In genomic region chr12:57488397-57489156, GRCh38 we compare ENCODE assay signal across 8 cellular contexts. TPM values are rescaled to one million over a fixed set of nuclear protein-coding genes. Genes with fewer than 3 reads are reported as not detected.
A peak's percentile ranks its signal among the peaks of the same experiment; 100 is the strongest.
DNase-seq lines count a peak whose midpoint lies in the region; ATAC-seq and TF ChIP-seq lines count a peak whose summit lies in the region.

No MANE protein-coding gene starts in this region.

- no peak for ATAC-seq in GM18907 (IDR thresholded peaks at IDR 0.05; ENCODE audit: unreplicated experiment)

- H3K27ac Mint-ChIP-seq in activated CD4-positive, alpha-beta T cell treated with anti-CD3 and anti-CD28 coated beads, Interleukin-2, amount 10 ng/mL, durations not matched to agents 7 days and 5 days, result peak overlapping the region; percentile 91
- H3K27ac Mint-ChIP-seq in activated CD4-positive, alpha-beta memory T cell treated with anti-CD3 and anti-CD28 coated beads for 36 hours, result peak overlapping the region; percentile 94

- CTCF ChIA-PET in activated CD4-positive, alpha-beta T cell treated with anti-CD3 and anti-CD28 coated beads, Interleukin-2, amount 10 ng/mL, durations not matched to agents 7 days and 5 days (lab: Charles Lee), result interaction anchor here (0.6 to 1.0 kb wide), 2 partner anchors 28 to 1332 kb away, joined by 3 to 4 read pairs; no protein-coding TSS in a partner anchor
- CTCF ChIA-PET in activated CD4-positive, alpha-beta memory T cell treated with anti-CD3 and anti-CD28 coated beads for 36 hours (lab: Charles Lee), result interaction anchor here (3.2 kb wide), 1 partner anchor 30 kb away, joined by 12 read pairs; the partner anchor contains the start of gene GLI1

- POLR2A ChIA-PET in activated CD4-positive, alpha-beta T cell treated with anti-CD3 and anti-CD28 coated beads, Interleukin-2, amount 10 ng/mL, durations not matched to agents 7 days and 5 days (lab: Charles Lee), result no interaction called here
- POLR2A ChIA-PET in activated CD4-positive, alpha-beta memory T cell treated with anti-CD3 and anti-CD28 coated beads for 36 hours (lab: Charles Lee), result interaction anchor here (2.7 to 3.7 kb wide), 2 partner anchors 9 to 28 kb away, joined by 10 to 14 read pairs; partner anchors contain the start of gene ARHGAP9

- H3K27me3 Mint-ChIP-seq in activated CD4-positive, alpha-beta T cell treated with anti-CD3 and anti-CD28 coated beads, Interleukin-2, amount 10 ng/mL, durations not matched to agents 7 days and 5 days, result no peaks in the 10 kb centered on the region
- H3K27me3 Mint-ChIP-seq in activated CD4-positive, alpha-beta memory T cell treated with anti-CD3 and anti-CD28 coated beads for 36 hours, result no peaks in the 10 kb centered on the region

- no peaks in the 10 kb centered on the region for H3K9me3 Mint-ChIP-seq in activated CD4-positive, alpha-beta T cell treated with anti-CD3 and anti-CD28 coated beads, Interleukin-2, amount 10 ng/mL, durations not matched to agents 7 days and 5 days
- H3K9me3 Mint-ChIP-seq in activated CD4-positive, alpha-beta memory T cell treated with anti-CD3 and anti-CD28 coated beads for 36 hours, result no peaks in the 10 kb centered on the region

- no peak for TF ChIP-seq CTCF in stomach (IDR thresholded peaks at IDR 0.05)

- 27 to 30% (median 29%) methylated on average over 11 of the region's 11 CpGs for WGBS in stomach, 5 donors

- H3K4me3 ChIP-seq in iPS-11a (ENCODE audit: low read depth, low read length) (peak overlapping the region; percentile 100), stomach (peak overlapping the region; percentile 91 to 99 (median 95))

- no peak for TF ChIP-seq EP300 in stomach (IDR thresholded peaks at IDR 0.05)

- H3K27ac ChIP-seq in stomach, result peak overlapping the region; percentile 68 to 93 (median 88)

- peaks cover 12 to 29% (median 23%) of the 10 kb centered on the region in 4 donors for H3K4me1 ChIP-seq in stomach

- H3K36me3 Mint-ChIP-seq in activated CD4-positive, alpha-beta T cell treated with anti-CD3 and anti-CD28 coated beads, Interleukin-2, amount 10 ng/mL, durations not matched to agents 7 days and 5 days (ENCODE audit: low read depth), result peaks cover 39% of the 10 kb centered on the region
- H3K36me3 Mint-ChIP-seq in activated CD4-positive, alpha-beta memory T cell treated with anti-CD3 and anti-CD28 coated beads for 36 hours, result peaks cover 43% of the 10 kb centered on the region

- intact Hi-C loops in activated CD4-positive, alpha-beta memory T cell treated with anti-CD3 and anti-CD28 coated beads for 36 hours (cut with micrococcal nuclease), result no loop called here
- intact Hi-C loops in stomach (cut with DNase I; ENCODE audit: low total_unique reads), result no loop called here

- peaks cover 0 to 7% (median 0%) of the 10 kb centered on the region in 3 donors for H3K27me3 ChIP-seq in stomach

- DNase-seq in activated CD4-positive, alpha-beta T cell treated with anti-CD3 and anti-CD28 coated beads, Interleukin-2, amount 10 ng/mL, durations not matched to agents 7 days and 5 days, result no peak
- no peak for DNase-seq in activated CD4-positive, alpha-beta T cell treated with anti-CD3 and anti-CD28 coated beads, Interleukin-2, amount 50 U/mL, for 4 hours
- DNase-seq in activated CD4-positive, alpha-beta memory T cell treated with anti-CD3 and anti-CD28 coated beads for 36 hours, result no peak
- DNase-seq in stomach, result no peak
- DNase-seq in amniotic stem cell (lab: John Stamatoyannopoulos, UW), result no peak
- no peak for DNase-seq in NCI-H2029 treated with DMSO at 0.1 percent for 48 hours (lab: John Stamatoyannopoulos, UW)

- peaks cover 31% of the 10 kb centered on the region for H3K4me1 Mint-ChIP-seq in activated CD4-positive, alpha-beta T cell treated with anti-CD3 and anti-CD28 coated beads, Interleukin-2, amount 10 ng/mL, durations not matched to agents 7 days and 5 days
- peaks cover 36% of the 10 kb centered on the region for H3K4me1 Mint-ChIP-seq in activated CD4-positive, alpha-beta memory T cell treated with anti-CD3 and anti-CD28 coated beads for 36 hours (ENCODE audit: low read depth)

- H3K4me3 Mint-ChIP-seq in activated CD4-positive, alpha-beta T cell treated with anti-CD3 and anti-CD28 coated beads, Interleukin-2, amount 10 ng/mL, durations not matched to agents 7 days and 5 days, result peak overlapping the region; percentile 91
- peak overlapping the region; percentile 97 for H3K4me3 Mint-ChIP-seq in activated CD4-positive, alpha-beta memory T cell treated with anti-CD3 and anti-CD28 coated beads for 36 hours

- no peak for TF ChIP-seq POLR2A in stomach (IDR thresholded peaks at IDR 0.05)

- peaks cover 26 to 41% (median 40%) of the 10 kb centered on the region in 4 donors for H3K36me3 ChIP-seq in stomach

- H3K9me3 ChIP-seq in stomach, result no peaks in the 10 kb centered on the region

RNA-seq across cellular contexts. Expression of gene MARS1, which starts 0.7 kb away (rescaled TPM):
- 100 to 1,000 TPM; 214 to 247 TPM for total RNA-seq in activated CD4-positive, alpha-beta T cell treated with anti-CD3 and anti-CD28 coated beads, Interleukin-2, amount 10 ng/mL, durations not matched to agents 7 days and 5 days
- total RNA-seq in activated CD4-positive, alpha-beta memory T cell treated with anti-CD3 and anti-CD28 coated beads for 36 hours, result 100 to 1,000 TPM; 354 to 364 TPM
- 1,000 to 10,000 TPM in 1 of 5 donors, 100 to 1,000 TPM in 1, 10 to 100 TPM in 3; 37.3 to 1,821 (median 71.6) TPM for total RNA-seq in stomach
- 10 to 100 TPM; 35.1 to 91.2 (median 51.8) TPM for polyA plus RNA-seq in stomach

RNA-seq across cellular contexts. Expression of gene ARHGAP9, which starts 8.9 kb away (rescaled TPM):
- total RNA-seq in activated CD4-positive, alpha-beta T cell treated with anti-CD3 and anti-CD28 coated beads, Interleukin-2, amount 10 ng/mL, durations not matched to agents 7 days and 5 days, result 100 to 1,000 TPM; 218 to 259 TPM
- total RNA-seq in activated CD4-positive, alpha-beta memory T cell treated with anti-CD3 and anti-CD28 coated beads for 36 hours, result 10 to 100 TPM; 78.9 to 88.4 TPM
- total RNA-seq in stomach, result 10 to 100 TPM in 1 of 5 donors, 1 to 10 TPM in 3, not detected in 1; 2.3 to 28.1 (median 5.8) TPM
- polyA plus RNA-seq in stomach, result 10 to 100 TPM in 1 of 3 donors, 1 to 10 TPM in 2; 5.8 to 11.1 (median 7.5) TPM

RNA-seq across cellular contexts. Expression of gene GLI1, which starts 29.0 kb away (rescaled TPM):
- under 1 TPM; 0.52 to 0.94 TPM for total RNA-seq in activated CD4-positive, alpha-beta T cell treated with anti-CD3 and anti-CD28 coated beads, Interleukin-2, amount 10 ng/mL, durations not matched to agents 7 days and 5 days
- under 1 TPM in 1 of 2 experiments, not detected in 1; 0.07 TPM for total RNA-seq in activated CD4-positive, alpha-beta memory T cell treated with anti-CD3 and anti-CD28 coated beads for 36 hours
- 1 to 10 TPM in 1 of 5 donors, under 1 TPM in 4; 0.14 to 4.0 (median 0.58) TPM for total RNA-seq in stomach
- 1 to 10 TPM in 2 of 3 donors, under 1 TPM in 1; 0.53 to 2.7 (median 1.7) TPM for polyA plus RNA-seq in stomach

RNA-seq across cellular contexts. Expression of gene DDIT3, which starts 31.7 kb away (rescaled TPM):
- total RNA-seq in activated CD4-positive, alpha-beta T cell treated with anti-CD3 and anti-CD28 coated beads, Interleukin-2, amount 10 ng/mL, durations not matched to agents 7 days and 5 days, result 10 to 100 TPM; 10.5 to 11.4 TPM
- 10 to 100 TPM; 24.1 to 25.2 TPM for total RNA-seq in activated CD4-positive, alpha-beta memory T cell treated with anti-CD3 and anti-CD28 coated beads for 36 hours
- 100 to 1,000 TPM in 1 of 5 donors, 10 to 100 TPM in 3, 1 to 10 TPM in 1; 7.5 to 159 (median 36.2) TPM for total RNA-seq in stomach
- 10 to 100 TPM; 49.7 to 83.4 (median 68.7) TPM for polyA plus RNA-seq in stomach

RNA-seq across cellular contexts. Expression of gene INHBE, which starts 33.5 kb away (rescaled TPM):
- total RNA-seq in activated CD4-positive, alpha-beta T cell treated with anti-CD3 and anti-CD28 coated beads, Interleukin-2, amount 10 ng/mL, durations not matched to agents 7 days and 5 days, result not detected
- total RNA-seq in activated CD4-positive, alpha-beta memory T cell treated with anti-CD3 and anti-CD28 coated beads for 36 hours, result under 1 TPM; 0.34 to 0.69 TPM
- not detected for total RNA-seq in stomach
- not detected for polyA plus RNA-seq in stomach
